ENCODE assay signal across 32 cellular contexts in genomic region chr1:91130256-91130985, GRCh38.
"Had no signal": no experiment of that assay in that cellular context is flagged by ENCODE, and none has a peak within 500 bp of the region (broad histone marks: within the 10 kb centered on the region; RNA-seq: fewer than 3 reads in every experiment).

No MANE protein-coding gene starts in this region.

- H3K4me3 ChIP-seq: adrenal gland, body of pancreas, breast epithelium had no signal

- H3K9me3 ChIP-seq: adrenal gland, body of pancreas, breast epithelium had no signal

- H3K4me1 ChIP-seq: adrenal gland, body of pancreas, breast epithelium had no signal

- ATAC-seq: activated CD8-positive, alpha-beta T cell treated with anti-CD3 and anti-CD28 coated beads for 36 hours; activated naive CD4-positive, alpha-beta T cell treated with anti-CD3 and anti-CD28 coated beads, Interleukin-2, amount 50 U/mL, for 72 hours; activated T-cell treated with anti-CD3 and anti-CD28 coated beads, Interleukin-2, amount 50 U/mL, for 4 hours; activated T-cell treated with anti-CD3 and anti-CD28 coated beads, Interleukin-2, amount 50 U/mL, for 72 hours; activated T-helper 17 cell treated with anti-CD3 and anti-CD28 coated beads, Interleukin-2, amount 50 U/mL, for 72 hours; body of pancreas had no signal

- H3K27ac ChIP-seq: adrenal gland, body of pancreas, brain microvascular endothelial cell, breast epithelium, VCaP had no signal

- H3K36me3 ChIP-seq: adrenal gland, brain microvascular endothelial cell, breast epithelium had no signal

- DNase-seq: activated B cell treated with CpG ODN at 0.5 μM for 24 hours; activated CD4-positive, alpha-beta memory T cell treated with anti-CD3 and anti-CD28 coated beads for 36 hours; activated CD4-positive, alpha-beta T cell treated with anti-CD3 and anti-CD28 coated beads for 4 hours; activated CD4-positive, alpha-beta T cell treated with anti-CD3 and anti-CD28 coated beads, Interleukin-2, amount 10 ng/mL, durations not matched to agents 24 days and 14 days; activated CD4-positive, alpha-beta T cell treated with anti-CD3 and anti-CD28 coated beads, Interleukin-2, amount 50 U/mL, for 1 hour; activated CD4-positive, alpha-beta T cell treated with anti-CD3 and anti-CD28 coated beads, Interleukin-2, amount 50 U/mL, for 4 hours; activated CD4-positive, CD25-positive, alpha-beta regulatory T cell treated with anti-CD3 and anti-CD28 coated beads, Interleukin-2, amount 50 U/mL, for 72 hours; activated CD8-positive, alpha-beta memory T cell treated with anti-CD3 and anti-CD28 coated beads, Interleukin-2, amount 50 U/mL, for 4 hours; activated CD8-positive, alpha-beta T cell treated with anti-CD3 and anti-CD28 coated beads for 36 hours; activated effector memory CD4-positive, alpha-beta T cell treated with anti-CD3 and anti-CD28 coated beads, Interleukin-2, amount 50 U/mL, for 16 hours; activated gamma-delta T cell treated with Interleukin-2 at 50 U/mL for 16 hours; activated naive CD4-positive, alpha-beta T cell; activated naive CD4-positive, alpha-beta T cell treated with anti-CD3 and anti-CD28 coated beads for 36 hours; activated naive CD4-positive, alpha-beta T cell treated with anti-CD3 and anti-CD28 coated beads, Interleukin-2, amount 50 U/mL, for 16 hours; activated naive CD8-positive, alpha-beta T cell treated with anti-CD3 and anti-CD28 coated beads for 36 hours; activated T-cell treated with anti-CD3 and anti-CD28 coated beads for 4 hours; activated T-cell treated with anti-CD3 and anti-CD28 coated beads, Interleukin-2, amount 50 U/mL, for 1 hour; activated T-cell treated with anti-CD3 and anti-CD28 coated beads, Interleukin-2, amount 50 U/mL, for 4 hours; activated T-cell treated with anti-CD3 and anti-CD28 coated beads, Interleukin-2, amount 50 U/mL, for 72 hours; adrenal gland; amniotic stem cell; aorta; body of pancreas; brain microvascular endothelial cell; central memory CD4-positive, alpha-beta T cell; T-helper 1 cell; T-helper 2 cell; T-helper 9 cell had no signal
